In the genomic region with DNA sequence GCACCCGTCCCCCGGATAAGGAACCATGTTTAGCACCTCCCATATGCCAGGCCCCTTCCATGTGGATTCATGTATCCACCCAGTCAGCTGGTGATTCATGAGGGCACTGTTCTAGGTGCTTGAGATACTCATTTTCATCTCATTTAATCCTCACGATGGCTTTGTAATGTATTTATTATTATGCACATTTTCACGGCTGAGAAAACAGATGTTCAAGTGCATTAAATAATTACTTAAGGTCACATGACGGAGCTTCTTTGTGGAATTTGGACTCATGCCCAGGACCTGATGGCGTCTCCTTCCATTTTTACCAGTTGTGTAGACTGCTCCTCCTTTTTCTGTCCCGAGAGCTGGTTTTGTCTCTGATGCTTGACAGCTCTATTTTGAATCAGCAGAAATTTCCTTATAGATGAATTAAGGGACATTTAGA, we compare ENCODE assay signal across 9 cellular contexts.
DNase-seq lines count a peak whose midpoint lies in the region; FAIRE-seq and TF ChIP-seq lines count a peak whose summit lies in the region.
"Had no signal": no experiment of that assay in that cellular context is flagged by ENCODE, and none has a peak within 500 bp of the region (broad histone marks: within the 10 kb centered on the region; RNA-seq: fewer than 3 reads in every experiment).

No MANE protein-coding gene starts in this region.

- peaks cover 49% of the 10 kb centered on the region for H3K79me2 ChIP-seq in fibroblast of lung (ENCODE audit: control insufficient read depth, insufficient read depth, low read length)

- no peaks in the 10 kb centered on the region for H3K27me3 Mint-ChIP-seq in endodermal cell (ENCODE audit: insufficient read depth)
- H3K27me3 Mint-ChIP-seq: activated naive CD4-positive, alpha-beta T cell treated with anti-CD3 and anti-CD28 coated beads, Interleukin-2, amount 10 ng/mL, durations not matched to agents 7 days and 5 days had no signal

- no peak overlapping the region for H3K27ac Mint-ChIP-seq in endodermal cell

- no peak for FAIRE-seq in urothelium cell line (lab: Jason Lieb, UNC)

- no peak overlapping the region for H3K4me3 ChIP-seq in fibroblast of lung (replicated peaks in 1 of 4; ENCODE audit: control extremely low read depth in 1 of 4, insufficient read depth in 1 of 4, low read depth in 3 of 4, low read length in 4 of 4)
- no peak overlapping the region for H3K4me3 ChIP-seq in prostate gland
- no peak overlapping the region for H3K4me3 ChIP-seq in endodermal cell (ENCODE audit: low read length)

- H3K4me1 Mint-ChIP-seq in endodermal cell, result peaks cover 8% of the 10 kb centered on the region

- H3K9ac ChIP-seq in fibroblast of lung (ENCODE audit: insufficient read depth, low read length), result no peak overlapping the region
- no peak overlapping the region for H3K9ac ChIP-seq in endodermal cell (ENCODE audit: extremely low read depth, low read length, poor library complexity, severe bottlenecking)

- peak overlapping the region; percentile 25 for H3K4me2 ChIP-seq in fibroblast of lung (ENCODE audit: extremely low read depth, insufficient read depth, low read length)

- H3K27ac ChIP-seq in fibroblast of lung (ENCODE audit: insufficient read depth, low read length), result peak overlapping the region; percentile 2
- H3K27ac ChIP-seq in prostate gland, result peak overlapping the region; percentile 20 to 24
- no peak overlapping the region for H3K27ac ChIP-seq in endodermal cell (ENCODE audit: low read depth, low read length)

- H2AFZ ChIP-seq in fibroblast of lung (ENCODE audit: low read length), result no peak overlapping the region

- TF ChIP-seq POLR2A in prostate gland (IDR thresholded peaks at IDR 0.05), result no peak

- H3K27me3 ChIP-seq in fibroblast of lung (ENCODE audit: control insufficient read depth, insufficient read depth, low read length), result no peaks in the 10 kb centered on the region
- no peaks in the 10 kb centered on the region for H3K27me3 ChIP-seq in prostate gland (replicated peaks; ENCODE audit: insufficient read depth)
- H3K27me3 ChIP-seq in endodermal cell (ENCODE audit: control insufficient read depth, insufficient read depth, low read length, poor library complexity, severe bottlenecking), result no peaks in the 10 kb centered on the region

- DNase-seq in EL, result peak; percentile 65
- peak; percentile 56 for DNase-seq in NCI-H526 treated with DMSO at 0.1 percent for 48 hours (lab: John Stamatoyannopoulos, UW)
- peak; percentile 84 to 94 for DNase-seq in fibroblast of lung (ENCODE audit: low read depth in 2 of 2)
- peak; percentile 76 for DNase-seq in prostate gland (ENCODE audit: low spot score)
- no peak for DNase-seq in putamen (ENCODE audit: low spot score)
- DNase-seq in urothelium cell line (ENCODE audit: low spot score), result no peak
- DNase-seq in AML-193 (lab: John Stamatoyannopoulos, UW), result no peak
- no peak for DNase-seq in endodermal cell
- DNase-seq: activated naive CD4-positive, alpha-beta T cell treated with anti-CD3 and anti-CD28 coated beads, Interleukin-2, amount 10 ng/mL, durations not matched to agents 7 days and 5 days had no signal

- WGBS in prostate gland, result 23% methylated on average over 7 of the region's 7 CpGs
- 93 to 94% methylated on average over 5 to 7 of the region's 7 CpGs for WGBS in endodermal cell (ENCODE audit: insufficient coverage in 1 of 2, insufficient read length in 1 of 2), 2 experiments

- no peaks in the 10 kb centered on the region for H3K9me3 Mint-ChIP-seq in endodermal cell
- H3K9me3 Mint-ChIP-seq: activated naive CD4-positive, alpha-beta T cell treated with anti-CD3 and anti-CD28 coated beads, Interleukin-2, amount 10 ng/mL, durations not matched to agents 7 days and 5 days had no signal

- H3K9me3 ChIP-seq in fibroblast of lung (ENCODE audit: control insufficient read depth, insufficient read depth, low read depth, low read length) (no peaks in the 10 kb centered on the region), prostate gland (no peaks in the 10 kb centered on the region), endodermal cell (ENCODE audit: control insufficient read depth, low read length) (no peaks in the 10 kb centered on the region)

- TF ChIP-seq CTCF in fibroblast of lung (conservative IDR thresholded peaks at IDR 0.05 in 1 of 2, IDR thresholded peaks at IDR 0.05 in 1 of 2; ENCODE audit: low read depth in 1 of 2, low read length in 2 of 2) (no peak), prostate gland (IDR thresholded peaks at IDR 0.05) (no peak), endodermal cell (conservative IDR thresholded peaks at IDR 0.05) (no peak)

- peaks cover 2% of the 10 kb centered on the region for H3K36me3 ChIP-seq in fibroblast of lung (ENCODE audit: control insufficient read depth, insufficient read depth, low read length)
- no peaks in the 10 kb centered on the region for H3K36me3 ChIP-seq in prostate gland
- peaks cover 83% of the 10 kb centered on the region for H3K36me3 ChIP-seq in endodermal cell (ENCODE audit: control insufficient read depth, insufficient read depth, low read length)

- intact Hi-C loops in prostate gland (cut with DNase I), result no loop called here

- H3K4me1 ChIP-seq in fibroblast of lung (ENCODE audit: control insufficient read depth, extremely low read depth, insufficient read depth, low read length) (peaks cover 18% of the 10 kb centered on the region), prostate gland (replicated peaks) (peaks cover 8% of the 10 kb centered on the region), endodermal cell (ENCODE audit: control insufficient read depth, insufficient read depth, low read length) (peaks cover under 1% of the 10 kb centered on the region)

- H4K20me1 ChIP-seq in fibroblast of lung (ENCODE audit: control insufficient read depth, extremely low read depth, insufficient read depth, low read length), result no peaks in the 10 kb centered on the region

- H3K36me3 Mint-ChIP-seq in endodermal cell (ENCODE audit: low read depth), result peaks cover 21% of the 10 kb centered on the region

- no peak overlapping the region for H3K4me3 Mint-ChIP-seq in endodermal cell
- H3K4me3 Mint-ChIP-seq: activated naive CD4-positive, alpha-beta T cell treated with anti-CD3 and anti-CD28 coated beads, Interleukin-2, amount 10 ng/mL, durations not matched to agents 7 days and 5 days had no signal

Comparison
In these comparisons a context has a peak if more than half of its experiments do, and no peak if none do; other contexts are left out.
1. DNase-seq: peak in EL (single experiment), NCI-H526 treated with DMSO at 0.1 percent for 48 hours (single experiment), fibroblast of lung (2 of 2) and prostate gland (single experiment); none in putamen (single experiment), urothelium cell line (single experiment), AML-193 (0 of 2) and endodermal cell (single experiment).